In the genomic region with DNA sequence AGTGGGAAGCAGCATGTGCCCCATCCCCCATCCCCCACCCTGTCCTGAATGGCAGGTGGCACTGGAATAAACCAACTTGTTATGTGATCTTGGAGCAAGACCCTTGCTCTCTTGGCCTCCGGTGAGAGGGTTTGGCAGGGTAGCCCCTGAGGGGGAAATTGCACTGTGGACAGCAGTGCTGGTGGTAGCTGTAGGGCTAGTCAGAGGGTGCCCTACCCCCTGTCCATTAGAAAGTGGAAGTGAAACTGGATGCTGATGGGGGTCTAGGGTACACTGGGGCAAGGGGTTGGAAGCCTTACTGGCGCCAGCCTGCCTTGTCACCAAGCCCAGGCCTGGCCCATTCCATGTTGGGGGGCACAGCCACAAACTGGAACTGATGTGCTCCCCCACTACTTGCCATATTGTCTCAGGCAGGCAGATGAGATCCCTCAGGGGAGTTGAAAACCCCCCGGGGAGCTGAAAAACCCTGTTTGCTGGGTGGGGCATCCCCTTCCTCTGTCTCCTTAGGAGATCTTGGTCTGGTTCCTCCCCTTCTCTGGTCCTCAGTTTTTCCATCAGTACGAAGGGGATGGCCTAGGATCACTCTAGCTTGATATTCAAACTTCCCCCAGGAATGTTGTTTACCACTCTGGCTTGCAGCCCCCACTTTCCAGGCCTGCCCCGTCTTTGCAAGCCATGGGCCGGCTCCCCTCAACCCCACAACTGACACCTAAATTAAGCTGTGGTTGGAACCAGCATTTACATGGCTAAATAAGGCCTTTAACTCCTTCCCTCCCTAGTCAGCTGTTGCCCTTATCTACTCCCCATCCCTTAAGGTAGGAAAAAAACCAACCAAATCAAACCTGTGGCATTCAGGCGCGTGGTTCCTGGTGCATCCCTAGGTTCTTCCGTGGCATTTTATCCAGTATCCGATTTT, we compare ENCODE assay signal across 8 cellular contexts. TPM values are rescaled to one million over a fixed set of nuclear protein-coding genes. Genes with fewer than 3 reads are reported as not detected.
DNase-seq lines count a peak whose midpoint lies in the region; ATAC-seq, FAIRE-seq and TF ChIP-seq lines count a peak whose summit lies in the region.

No MANE protein-coding gene starts in this region.

- no peak for TF ChIP-seq EP300 in HepG2 (IDR thresholded peaks at IDR 0.05; ENCODE audit: low read depth in 2 of 2, low read length in 2 of 2)
- no peak for TF ChIP-seq EP300 in HepG2 (CRISPR knock-in tag; IDR thresholded peaks at IDR 0.05; ENCODE audit: borderline replicate concordance)

- FAIRE-seq in HepG2 (lab: Jason Lieb, UNC) = no peak

- H3K4me1 Mint-ChIP-seq in activated CD4-positive, alpha-beta T cell treated with anti-CD3 and anti-CD28 coated beads, Interleukin-2, amount 10 ng/mL, durations not matched to agents 7 days and 5 days = peaks cover 9% of the 10 kb centered on the region

- intact Hi-C loops in HepG2 (cut with micrococcal nuclease; ENCODE audit: unreplicated experiment) = no loop called here
- intact Hi-C loops in Right ventricle myocardium superior (cut with DNase I) = no loop called here
- intact Hi-C loops in tibial artery (cut with DNase I; ENCODE audit: low total_unique reads) = no loop called here

- H3K9me3 ChIP-seq in liver (ENCODE audit: control insufficient read depth in 4 of 4, low read length in 3 of 4) (no peaks in the 10 kb centered on the region), HepG2 (ENCODE audit: low read length) (no peaks in the 10 kb centered on the region), tibial artery (no peaks in the 10 kb centered on the region)

- no peak overlapping the region for H3K4me2 ChIP-seq in HepG2 (ENCODE audit: low read depth, low read length)

- H3K36me3 Mint-ChIP-seq in activated CD4-positive, alpha-beta T cell treated with anti-CD3 and anti-CD28 coated beads, Interleukin-2, amount 10 ng/mL, durations not matched to agents 7 days and 5 days (ENCODE audit: low read depth) = no peaks in the 10 kb centered on the region

- no peaks in the 10 kb centered on the region for H3K9me3 Mint-ChIP-seq in activated CD4-positive, alpha-beta T cell treated with anti-CD3 and anti-CD28 coated beads, Interleukin-2, amount 10 ng/mL, durations not matched to agents 7 days and 5 days

- no TSS peak for BruUV-seq in HepG2 (replicated peaks; lab: Mats Ljungman, UMichigan)

- H3K27me3 ChIP-seq in liver (ENCODE audit: control insufficient read depth in 4 of 4, insufficient read depth in 4 of 4, low read length in 3 of 4) (no peaks in the 10 kb centered on the region), HepG2 (ENCODE audit: control insufficient read depth in 1 of 2, insufficient read depth in 2 of 2, low read length in 2 of 2) (peaks cover 4 to 36% of the 10 kb centered on the region in 2 experiments), tibial artery (no peaks in the 10 kb centered on the region)

- H3K27ac Mint-ChIP-seq in activated CD4-positive, alpha-beta T cell treated with anti-CD3 and anti-CD28 coated beads, Interleukin-2, amount 10 ng/mL, durations not matched to agents 7 days and 5 days = no peak overlapping the region

- peak overlapping the region in 1 of 2 donors; percentile 40 for H3K9ac ChIP-seq in liver (ENCODE audit: low read depth in 1 of 2, low read length in 2 of 2)
- H3K9ac ChIP-seq in HepG2 (ENCODE audit: insufficient read depth, low read depth, low read length) = no peak overlapping the region

- no peak overlapping the region for H2AFZ ChIP-seq in HepG2 (ENCODE audit: low read length)

- in situ Hi-C loops in HepG2 (cut with HindIII; ENCODE audit: extremely low pct_ligation_motif_present, low pct_unique_long_range_greater_than_20kb) = no loop called here

- H3K4me3 Mint-ChIP-seq in activated CD4-positive, alpha-beta T cell treated with anti-CD3 and anti-CD28 coated beads, Interleukin-2, amount 10 ng/mL, durations not matched to agents 7 days and 5 days = no peak overlapping the region

- ATAC-seq in HepG2 (no peak), HG03520 (IDR thresholded peaks at IDR 0.05; ENCODE audit: unreplicated experiment) (peak; percentile 45), Right ventricle myocardium superior (ENCODE audit: poor library complexity) (no peak)

- peak overlapping the region; percentile 67 to 90 for H3K27ac ChIP-seq in liver (ENCODE audit: low read depth in 1 of 2, low read length in 2 of 2)
- no peak overlapping the region for H3K27ac ChIP-seq in HepG2 (ENCODE audit: extremely low read length, insufficient read depth, low read length)
- peak overlapping the region; percentile 99 to 100 for H3K27ac ChIP-seq in tibial artery

- POLR2A ChIA-PET in HepG2 (lab: Yijun Ruan, JAX) = no interaction called here
- POLR2A ChIA-PET in activated CD4-positive, alpha-beta T cell treated with anti-CD3 and anti-CD28 coated beads, Interleukin-2, amount 10 ng/mL, durations not matched to agents 7 days and 5 days (lab: Charles Lee) = no interaction called here

- no peaks in the 10 kb centered on the region for H3K79me2 ChIP-seq in HepG2 (ENCODE audit: insufficient read depth, low read length)

- CTCF ChIA-PET in HepG2 (lab: Yijun Ruan, JAX; ENCODE audit: low intra/inter-chr PET ratio, low total read pairs) = no interaction called here
- CTCF ChIA-PET in activated CD4-positive, alpha-beta T cell treated with anti-CD3 and anti-CD28 coated beads, Interleukin-2, amount 10 ng/mL, durations not matched to agents 7 days and 5 days (lab: Charles Lee) = interaction anchor here (0.6 kb wide), 1 partner anchor 415 kb away, joined by 3 read pairs; no protein-coding TSS in a partner anchor

- H3K4me1 ChIP-seq in liver (ENCODE audit: control insufficient read depth in 4 of 4, insufficient read depth in 4 of 4, low read length in 3 of 4) = peaks cover 13 to 61% (median 54%) of the 10 kb centered on the region in 4 donors
- H3K4me1 ChIP-seq in HepG2 (ENCODE audit: insufficient read depth, low read length) = peaks cover 19% of the 10 kb centered on the region
- H3K4me1 ChIP-seq in tibial artery = peaks cover 0 to 70% (median 61%) of the 10 kb centered on the region in 4 donors

- H3K4me3 ChIP-seq in liver (ENCODE audit: low read depth in 1 of 3, low read length in 3 of 3) = peak overlapping the region; percentile 68 to 74 (median 68)
- no peak overlapping the region for H3K4me3 ChIP-seq in HepG2 (replicated peaks in 1 of 3; ENCODE audit: insufficient read depth in 1 of 3, low read depth in 2 of 3, low read length in 3 of 3)
- peak overlapping the region; percentile 97 to 100 for H3K4me3 ChIP-seq in tibial artery

- no peak for TF ChIP-seq POLR2A in HepG2 (IDR thresholded peaks at IDR 0.05; ENCODE audit: insufficient read depth in 1 of 2, low read depth in 2 of 2, low read length in 2 of 2)

- peaks cover 24% of the 10 kb centered on the region for H3K27me3 Mint-ChIP-seq in activated CD4-positive, alpha-beta T cell treated with anti-CD3 and anti-CD28 coated beads, Interleukin-2, amount 10 ng/mL, durations not matched to agents 7 days and 5 days

- DNase-seq in HepG2 (ENCODE audit: low spot score) (no peak), Right ventricle myocardium superior (peak; percentile 38), tibial artery (peak in 1 of 2 donors; percentile 70), iPS-NIHi7 (ENCODE audit: extremely low spot score) (no peak), NK-92 (lab: John Stamatoyannopoulos, UW; ENCODE audit: unreplicated experiment) (no peak)
- DNase-seq in activated CD4-positive, alpha-beta T cell treated with anti-CD3 and anti-CD28 coated beads, Interleukin-2, amount 10 ng/mL, durations not matched to agents 7 days and 5 days = no peak

- H4K20me1 ChIP-seq in HepG2 (ENCODE audit: insufficient read depth, low read length) = no peaks in the 10 kb centered on the region

- H3K36me3 ChIP-seq in liver (ENCODE audit: control insufficient read depth in 4 of 4, insufficient read depth in 3 of 4, low read depth in 1 of 4, low read length in 3 of 4) = no peaks in the 10 kb centered on the region
- H3K36me3 ChIP-seq in HepG2 (replicated peaks in 1 of 2; ENCODE audit: control insufficient read depth in 1 of 2, insufficient read depth in 2 of 2, low read length in 2 of 2) = no peaks in the 10 kb centered on the region
- H3K36me3 ChIP-seq in tibial artery = no peaks in the 10 kb centered on the region

- 68% methylated on average over 10 of the region's 10 CpGs for WGBS in liver
- 48% methylated on average over 10 of the region's 10 CpGs for WGBS in HepG2 (ENCODE audit: low lambda C conversion rate)

- TF ChIP-seq CTCF in liver (IDR thresholded peaks at IDR 0.05; ENCODE audit: low read depth, low read length, missing input control) = no peak
- no peak for TF ChIP-seq CTCF in HepG2 (CRISPR knock-in tag; IDR thresholded peaks at IDR 0.05)
- no peak for TF ChIP-seq CTCF in tibial artery (IDR thresholded peaks at IDR 0.05)

- TF ChIP-seq RAD21 in liver (IDR thresholded peaks at IDR 0.05) (no peak), HepG2 (CRISPR knock-in tag; IDR thresholded peaks at IDR 0.05) (no peak)

RNA-seq across cellular contexts. Expression of a gene that starts 14.4 kb away (rescaled TPM):
- 10 to 100 TPM in 1 of 2 donors, 1 to 10 TPM in 1; 1.1 to 17.5 TPM for total RNA-seq in liver
- polyA plus RNA-seq in liver = 10 to 100 TPM in 1 of 2 donors, 1 to 10 TPM in 1; 3.9 to 36.6 TPM
- 0.09 and 0.22 TPM in 2 replicates for total RNA-seq in HepG2 (2016; rRNA removed; fragmentation: Illumina TruSeq; extraction: Trizol)
- total RNA-seq in HepG2 (2016; cell fraction: cytosol; rRNA removed; fragmentation: Illumina TruSeq; extraction: Trizol; ENCODE audit: low read depth) = under 0.01 TPM in 1 of 2 replicates, not detected in the other
- 0.04 and 0.09 TPM in 2 replicates for total RNA-seq in HepG2 (2016; cell fraction: insoluble cytoplasmic fraction; rRNA removed; fragmentation: Illumina TruSeq; extraction: Trizol)
- 0.10 and 0.12 TPM in 2 replicates for total RNA-seq in HepG2 (2016; cell fraction: membrane; rRNA removed; fragmentation: Illumina TruSeq; extraction: Trizol)
- total RNA-seq in HepG2 (2016; cell fraction: nucleus; rRNA removed; fragmentation: Illumina TruSeq; extraction: Trizol) = 0.16 and 0.25 TPM in 2 replicates
- 0.05 and 0.30 TPM in 2 replicates for polyA plus RNA-seq in HepG2 (2011; rRNA removed)
- polyA plus RNA-seq in HepG2 (2011; cell fraction: cytosol; rRNA removed) = 0.04 and 0.07 TPM in 2 replicates
- polyA plus RNA-seq in HepG2 (2011; cell fraction: nucleus; rRNA removed) = 0.33 and 0.42 TPM in 2 replicates
- polyA plus RNA-seq in HepG2 (2012) = 0.07 and 0.19 TPM in 2 replicates
- 0.02 and 0.03 TPM in 2 replicates for polyA plus RNA-seq in HepG2 (2016; cell fraction: cytosol; fragmentation: Illumina TruSeq; extraction: Trizol; ENCODE audit: low read depth)
- 0.15 and 0.20 TPM in 2 replicates for polyA plus RNA-seq in HepG2 (2016; cell fraction: insoluble cytoplasmic fraction; fragmentation: Illumina TruSeq; extraction: Trizol; ENCODE audit: low read depth)
- polyA plus RNA-seq in HepG2 (2016; cell fraction: membrane; fragmentation: Illumina TruSeq; extraction: Trizol; ENCODE audit: low read depth) = 0.03 and 0.05 TPM in 2 replicates
- 0.30 and 0.49 TPM in 2 replicates for polyA plus RNA-seq in HepG2 (2016; cell fraction: nucleus; fragmentation: Illumina TruSeq; extraction: Trizol; ENCODE audit: insufficient read depth, low read depth)
- 0.46 and 18.5 TPM in 2 replicates for polyA minus RNA-seq in HepG2 (2011; rRNA and poly(A)+ RNA removed; ENCODE audit: low replicate concordance)
- 0.30 and 0.70 TPM in 2 replicates for polyA minus RNA-seq in HepG2 (2011; cell fraction: cytosol; rRNA and poly(A)+ RNA removed)
- 0.39 and 0.62 TPM in 2 replicates for polyA minus RNA-seq in HepG2 (2011; cell fraction: nucleus; rRNA and poly(A)+ RNA removed)
- total RNA-seq in Right ventricle myocardium superior = 645 TPM
- under 1 TPM; 0.05 to 0.08 TPM for total RNA-seq in activated CD4-positive, alpha-beta T cell treated with anti-CD3 and anti-CD28 coated beads, Interleukin-2, amount 10 ng/mL, durations not matched to agents 7 days and 5 days

RNA-seq across cellular contexts. Expression of a gene that starts 35.0 kb away (rescaled TPM):
- total RNA-seq in liver = under 1 TPM in 1 of 2 donors, not detected in 1; 0.09 TPM
- under 1 TPM; 0.03 to 0.04 TPM for polyA plus RNA-seq in liver
- not detected in 2 replicates for total RNA-seq in HepG2 (2016; rRNA removed; fragmentation: Illumina TruSeq; extraction: Trizol)
- not detected in 2 replicates for total RNA-seq in HepG2 (2016; cell fraction: cytosol; rRNA removed; fragmentation: Illumina TruSeq; extraction: Trizol; ENCODE audit: low read depth)
- not detected in 2 replicates for total RNA-seq in HepG2 (2016; cell fraction: insoluble cytoplasmic fraction; rRNA removed; fragmentation: Illumina TruSeq; extraction: Trizol)
- not detected in 2 replicates for total RNA-seq in HepG2 (2016; cell fraction: membrane; rRNA removed; fragmentation: Illumina TruSeq; extraction: Trizol)
- not detected in 2 replicates for total RNA-seq in HepG2 (2016; cell fraction: nucleus; rRNA removed; fragmentation: Illumina TruSeq; extraction: Trizol)
- 0.05 TPM in 1 of 2 replicates, not detected in the other for polyA plus RNA-seq in HepG2 (2011; rRNA removed)
- not detected in 2 replicates for polyA plus RNA-seq in HepG2 (2011; cell fraction: cytosol; rRNA removed)
- polyA plus RNA-seq in HepG2 (2011; cell fraction: nucleus; rRNA removed) = not detected in 2 replicates
- polyA plus RNA-seq in HepG2 (2012) = 0.05 TPM in 1 of 2 replicates, not detected in the other
- polyA plus RNA-seq in HepG2 (2016; cell fraction: cytosol; fragmentation: Illumina TruSeq; extraction: Trizol; ENCODE audit: low read depth) = not detected in 2 replicates
- not detected in 2 replicates for polyA plus RNA-seq in HepG2 (2016; cell fraction: insoluble cytoplasmic fraction; fragmentation: Illumina TruSeq; extraction: Trizol; ENCODE audit: low read depth)
- polyA plus RNA-seq in HepG2 (2016; cell fraction: membrane; fragmentation: Illumina TruSeq; extraction: Trizol; ENCODE audit: low read depth) = not detected in 2 replicates
- not detected in 2 replicates for polyA plus RNA-seq in HepG2 (2016; cell fraction: nucleus; fragmentation: Illumina TruSeq; extraction: Trizol; ENCODE audit: insufficient read depth, low read depth)
- 0.05 TPM in 1 of 2 replicates, not detected in the other for polyA minus RNA-seq in HepG2 (2011; rRNA and poly(A)+ RNA removed; ENCODE audit: low replicate concordance)
- not detected in 2 replicates for polyA minus RNA-seq in HepG2 (2011; cell fraction: cytosol; rRNA and poly(A)+ RNA removed)
- polyA minus RNA-seq in HepG2 (2011; cell fraction: nucleus; rRNA and poly(A)+ RNA removed) = not detected in 2 replicates
- total RNA-seq in Right ventricle myocardium superior = 4.0 TPM
- total RNA-seq in activated CD4-positive, alpha-beta T cell treated with anti-CD3 and anti-CD28 coated beads, Interleukin-2, amount 10 ng/mL, durations not matched to agents 7 days and 5 days = under 1 TPM in 1 of 2 experiments, not detected in 1; 0.05 TPM

Comparison
In these comparisons a context has a peak if more than half of its experiments do, and no peak if none do; other contexts are left out.
1. H3K4me3 ChIP-seq: peak in liver (3 of 3) and tibial artery (2 of 2); none in HepG2 (0 of 3).
2. RNA of a gene that starts 14.4 kb away (total RNA-seq): 645 TPM in Right ventricle myocardium superior (single experiment); 1.1 to 17.5 TPM in liver, under 0.01 to 0.25 TPM in HepG2 and 0.05 to 0.08 TPM in activated CD4-positive, alpha-beta T cell treated with anti-CD3 and anti-CD28 coated beads, Interleukin-2, amount 10 ng/mL, durations not matched to agents 7 days and 5 days; every median in the first group is over 10 times any median in the second.